Comparison of ENCODE assay signal across 8 cellular contexts in the genomic region with DNA sequence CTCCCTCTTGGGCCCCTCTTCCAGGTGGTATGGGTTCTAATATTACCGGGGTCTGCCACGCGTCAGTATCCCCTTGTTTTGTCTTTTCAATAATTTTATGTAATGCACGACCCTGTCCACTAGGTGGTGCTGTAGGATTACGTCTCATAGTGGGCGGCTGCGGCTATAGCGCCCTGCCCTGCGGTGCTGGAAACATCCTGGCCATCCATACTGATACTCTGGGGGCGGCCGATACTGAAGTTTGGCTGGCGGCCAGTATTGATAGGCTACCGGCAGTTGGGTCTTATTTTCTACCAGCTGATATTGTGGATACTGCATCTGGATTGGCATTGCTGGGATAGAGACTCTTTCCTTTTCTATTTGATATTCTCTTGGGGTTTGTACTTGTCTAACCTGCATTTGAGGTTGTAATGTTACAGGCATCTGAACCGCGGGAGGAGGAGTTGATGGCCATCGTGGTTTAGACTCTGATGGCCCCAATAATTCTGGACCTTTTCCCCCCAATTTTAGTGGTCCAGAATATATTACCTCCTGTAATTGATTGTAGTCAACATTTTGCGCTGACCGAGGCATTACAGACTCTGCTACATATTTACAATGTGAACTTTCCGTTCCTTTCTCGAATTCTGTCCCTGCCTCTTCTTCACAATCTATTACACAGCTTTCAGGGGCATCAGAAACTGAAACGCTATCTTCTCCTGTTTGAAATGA.
DNase-seq lines count a peak whose midpoint lies in the region; ATAC-seq and TF ChIP-seq lines count a peak whose summit lies in the region.

No MANE protein-coding gene starts in this region.

- H3K4me3 Mint-ChIP-seq in T-helper 2 cell treated with Interferon-gamma antibody and Interleukin-4, amounts not matched to agents 5 μg/mL and 100 μg/mL, for 36 hours: peak overlapping the region; percentile 3

- H3K36me3 ChIP-seq in GM06990 (ENCODE audit: control insufficient read depth, insufficient read depth, low read length): no peaks in the 10 kb centered on the region; the same call in 1 of the 2 replicates

- H3K9me3 Mint-ChIP-seq in T-helper 2 cell treated with Interferon-gamma antibody and Interleukin-4, amounts not matched to agents 5 μg/mL and 100 μg/mL, for 36 hours: no peaks in the 10 kb centered on the region

- peak; percentile 75 for TF ChIP-seq CTCF in GM06990 (IDR thresholded peaks at IDR 0.05; ENCODE audit: insufficient read depth, low read length, poor library complexity, severe bottlenecking)

- peaks cover 23% of the 10 kb centered on the region for H3K4me1 Mint-ChIP-seq in T-helper 2 cell treated with Interferon-gamma antibody and Interleukin-4, amounts not matched to agents 5 μg/mL and 100 μg/mL, for 36 hours (ENCODE audit: low read depth)

- DNase-seq in GM06990 (ENCODE audit: extremely low read depth, insufficient read length): no peak
- DNase-seq in NCI-H1105 (lab: John Stamatoyannopoulos, UW): peak; percentile 49
- peak; percentile 82 for DNase-seq in T-helper 2 cell treated with Interferon-gamma antibody and Interleukin-4, amounts not matched to agents 5 μg/mL and 100 μg/mL, for 36 hours (ENCODE audit: low spot score)
- peak; percentile 73 for DNase-seq in astrocyte of the hippocampus (ENCODE audit: low read depth, low spot score)
- DNase-seq in iris pigment epithelial cell (ENCODE audit: low read depth): peak; percentile 32
- peak; percentile 32 to 61 for DNase-seq in stimulated activated CD4-positive, alpha-beta T cell treated with anti-CD3 and anti-CD28 coated beads, Interleukin-1b, Interleukin-23, amount 100 ng/mL, for 4 hours (ENCODE audit: low read depth in 2 of 2)

- H3K27me3 Mint-ChIP-seq in T-helper 2 cell treated with Interferon-gamma antibody and Interleukin-4, amounts not matched to agents 5 μg/mL and 100 μg/mL, for 36 hours (ENCODE audit: low read depth): peaks cover 5% of the 10 kb centered on the region

- no peak overlapping the region for H3K4me3 ChIP-seq in GM06990 (replicated peaks; ENCODE audit: low read depth, low read length)

- H3K36me3 Mint-ChIP-seq in T-helper 2 cell treated with Interferon-gamma antibody and Interleukin-4, amounts not matched to agents 5 μg/mL and 100 μg/mL, for 36 hours (ENCODE audit: low read depth): peaks cover 3% of the 10 kb centered on the region

- no peaks in the 10 kb centered on the region for H3K27me3 ChIP-seq in GM06990 (replicated peaks; ENCODE audit: control insufficient read depth, insufficient read depth, low read length)

- H3K27ac Mint-ChIP-seq in T-helper 2 cell treated with Interferon-gamma antibody and Interleukin-4, amounts not matched to agents 5 μg/mL and 100 μg/mL, for 36 hours: no peak overlapping the region

- ATAC-seq in GM21390 (IDR thresholded peaks at IDR 0.05; ENCODE audit: unreplicated experiment): no peak
- ATAC-seq in GM19351 (IDR thresholded peaks at IDR 0.05; ENCODE audit: unreplicated experiment): no peak
